In genomic region chr3:153192327-153192726, GRCh38 we compare ENCODE assay signal across 15 cellular contexts. TPM values are rescaled to one million over a fixed set of nuclear protein-coding genes. Genes with fewer than 3 reads are reported as not detected.
DNase-seq lines count a peak whose midpoint lies in the region; ATAC-seq, FAIRE-seq and TF ChIP-seq lines count a peak whose summit lies in the region.
"Had no signal": no experiment of that assay in that cellular context is flagged by ENCODE, and none has a peak within 500 bp of the region (broad histone marks: within the 10 kb centered on the region; RNA-seq: fewer than 3 reads in every experiment).

No MANE protein-coding gene starts in this region.

- no peaks in the 10 kb centered on the region for H3K4me1 Mint-ChIP-seq in stimulated activated naive B cell treated with anti-CD40 and anti-IgM and Interleukin-4, amounts not matched to agents 10 μg/mL and 1 μg/mL and 100 μg/mL, for 72 hours
- no peaks in the 10 kb centered on the region for H3K4me1 Mint-ChIP-seq in activated naive CD4-positive, alpha-beta T cell treated with anti-CD3 and anti-CD28 coated beads, Interleukin-2, amount 10 ng/mL, durations not matched to agents 7 days and 5 days

- TF ChIP-seq EP300 in A549 (IDR thresholded peaks at IDR 0.05): no peak

- POLR2A ChIA-PET in A549 (lab: Yijun Ruan, JAX) (no interaction called here), BJ (lab: Charles Lee) (no interaction called here)

- DNase-seq in A549 (ENCODE audit: low read depth in 1 of 2, low spot score in 1 of 2) (no peak), BJ (ENCODE audit: low read depth) (peak; percentile 10), NCI-H524 treated with DMSO at 0.1 percent for 48 hours (lab: John Stamatoyannopoulos, UW) (peak; percentile 37)
- DNase-seq in stimulated activated naive B cell treated with anti-CD40 and anti-IgM and Interleukin-4, amounts not matched to agents 10 μg/mL and 1 μg/mL and 100 μg/mL, for 72 hours: no peak
- DNase-seq in activated naive CD4-positive, alpha-beta T cell treated with anti-CD3 and anti-CD28 coated beads, Interleukin-2, amount 10 ng/mL, durations not matched to agents 7 days and 5 days: no peak
- no peak for DNase-seq in activated CD8-positive, alpha-beta memory T cell treated with anti-CD3 and anti-CD28 coated beads for 24 hours
- DNase-seq: DMS79, EL, HCEC 1CT, HFFc6, KBM-7 had no signal

- H3K4me3 Mint-ChIP-seq in stimulated activated naive B cell treated with anti-CD40 and anti-IgM and Interleukin-4, amounts not matched to agents 10 μg/mL and 1 μg/mL and 100 μg/mL, for 72 hours: no peak overlapping the region
- no peak overlapping the region for H3K4me3 Mint-ChIP-seq in activated naive CD4-positive, alpha-beta T cell treated with anti-CD3 and anti-CD28 coated beads, Interleukin-2, amount 10 ng/mL, durations not matched to agents 7 days and 5 days
- H3K4me3 Mint-ChIP-seq: HFFc6 had no signal

- H3K9me3 Mint-ChIP-seq in stimulated activated naive B cell treated with anti-CD40 and anti-IgM and Interleukin-4, amounts not matched to agents 10 μg/mL and 1 μg/mL and 100 μg/mL, for 72 hours: no peaks in the 10 kb centered on the region
- no peaks in the 10 kb centered on the region for H3K9me3 Mint-ChIP-seq in activated naive CD4-positive, alpha-beta T cell treated with anti-CD3 and anti-CD28 coated beads, Interleukin-2, amount 10 ng/mL, durations not matched to agents 7 days and 5 days
- H3K9me3 Mint-ChIP-seq: HFFc6 had no signal

- no peak for ATAC-seq in A549
- no peak for ATAC-seq in stimulated activated naive B cell treated with anti-CD40 and anti-IgM and Interleukin-4, amounts not matched to agents 10 μg/mL and 1 μg/mL and 100 μg/mL, for 72 hours (replicated peaks)

- CTCF ChIA-PET in A549 (lab: Yijun Ruan, JAX): interaction anchor here (1.3 kb wide), 1 partner anchor 55 kb away, joined by 3 read pairs; no protein-coding TSS in a partner anchor
- CTCF ChIA-PET in BJ (lab: Yijun Ruan, JAX): no interaction called here
- CTCF ChIA-PET in activated naive CD4-positive, alpha-beta T cell treated with anti-CD3 and anti-CD28 coated beads, Interleukin-2, amount 10 ng/mL, durations not matched to agents 7 days and 5 days (lab: Charles Lee): no interaction called here

- TF ChIP-seq CTCF in A549 (IDR thresholded peaks at IDR 0.05) (no peak), BJ (IDR thresholded peaks at IDR 0.05; ENCODE audit: insufficient read depth, low read depth, low read length) (no peak)

- no peak overlapping the region for H3K27ac ChIP-seq in A549
- H3K27ac ChIP-seq: BLaER1 had no signal

- no peak overlapping the region for H3K27ac Mint-ChIP-seq in stimulated activated naive B cell treated with anti-CD40 and anti-IgM and Interleukin-4, amounts not matched to agents 10 μg/mL and 1 μg/mL and 100 μg/mL, for 72 hours
- H3K27ac Mint-ChIP-seq in activated naive CD4-positive, alpha-beta T cell treated with anti-CD3 and anti-CD28 coated beads, Interleukin-2, amount 10 ng/mL, durations not matched to agents 7 days and 5 days: no peak overlapping the region
- H3K27ac Mint-ChIP-seq: HFFc6 had no signal

- H3K4me1 ChIP-seq in A549: no peaks in the 10 kb centered on the region
- H3K4me1 ChIP-seq: BLaER1 had no signal

- no peaks in the 10 kb centered on the region for H3K36me3 ChIP-seq in BJ (ENCODE audit: control insufficient read depth, insufficient read depth, low read length)
- H3K36me3 ChIP-seq: BLaER1 had no signal

- H3K9me3 ChIP-seq in A549: no peaks in the 10 kb centered on the region
- H3K9me3 ChIP-seq: BLaER1 had no signal

- FAIRE-seq in A549 (lab: Jason Lieb, UNC) (no peak), endometrium (lab: Jason Lieb, UNC) (peak; percentile 18)
- FAIRE-seq: GM12892, HTR-8/SVneo had no signal

- H3K4me2 ChIP-seq in A549: no peak overlapping the region
- H3K4me2 ChIP-seq: BLaER1 had no signal

- H3K27me3 ChIP-seq in BJ (ENCODE audit: control insufficient read depth, insufficient read depth, low read length): no peaks in the 10 kb centered on the region
- H3K27me3 ChIP-seq: BLaER1 had no signal

- no peaks in the 10 kb centered on the region for H3K36me3 Mint-ChIP-seq in stimulated activated naive B cell treated with anti-CD40 and anti-IgM and Interleukin-4, amounts not matched to agents 10 μg/mL and 1 μg/mL and 100 μg/mL, for 72 hours
- peaks cover 3% of the 10 kb centered on the region for H3K36me3 Mint-ChIP-seq in activated naive CD4-positive, alpha-beta T cell treated with anti-CD3 and anti-CD28 coated beads, Interleukin-2, amount 10 ng/mL, durations not matched to agents 7 days and 5 days

- no peaks in the 10 kb centered on the region for H3K27me3 Mint-ChIP-seq in stimulated activated naive B cell treated with anti-CD40 and anti-IgM and Interleukin-4, amounts not matched to agents 10 μg/mL and 1 μg/mL and 100 μg/mL, for 72 hours
- no peaks in the 10 kb centered on the region for H3K27me3 Mint-ChIP-seq in activated naive CD4-positive, alpha-beta T cell treated with anti-CD3 and anti-CD28 coated beads, Interleukin-2, amount 10 ng/mL, durations not matched to agents 7 days and 5 days

- no peak for TF ChIP-seq RAD21 in A549 (conservative IDR thresholded peaks at IDR 0.05 in 1 of 2, IDR thresholded peaks at IDR 0.05 in 1 of 2)

- TF ChIP-seq POLR2A in A549 (IDR thresholded peaks at IDR 0.05; ENCODE audit: low read length): no peak

- no peak overlapping the region for H3K4me3 ChIP-seq in A549
- no peak overlapping the region for H3K4me3 ChIP-seq in BJ (ENCODE audit: low read depth, low read length)
- H3K4me3 ChIP-seq: BLaER1 had no signal

TF ChIP-seq in A549, 52 proteins besides CTCF, POLR2A, EP300 and RAD21:
- no peak for TF ChIP-seq FOSL2 (IDR thresholded peaks at IDR 0.05)
- TF ChIP-seq FOSL2 (CRISPR knock-in tag; IDR thresholded peaks at IDR 0.05): peak; percentile 49; the same call in 1 of the 2 replicates
- TF ChIP-seq SREBF2 (IDR thresholded peaks at IDR 0.05): no peak

RNA-seq across cellular contexts. Expression of gene RAP2B, which starts 30.3 kb away (rescaled TPM):
- polyA plus RNA-seq in A549 (2011; rRNA removed): 5.7 and 6.7 TPM in 2 replicates
- polyA plus RNA-seq in A549 (2012; cell fraction: cytosol; rRNA removed): 4.6 TPM in 2 replicates
- 2.7 and 3.1 TPM in 2 replicates for polyA plus RNA-seq in A549 (2012; cell fraction: nucleus; rRNA removed)
- polyA plus RNA-seq in A549 (2017; fragmentation: RNase III; extraction: RNeasy Plus Mini Kit Qiagen cat#74134 plus additional on column Dnase treatment): 5.4 to 5.9 TPM (median 5.6 TPM) in 3 replicates
- 8.8 and 11.2 TPM in 2 replicates for polyA minus RNA-seq in A549 (2011; rRNA and poly(A)+ RNA removed)
- 7.0 and 7.2 TPM in 2 replicates for polyA plus RNA-seq in BJ (2011; rRNA removed)
- polyA minus RNA-seq in BJ (2011; rRNA and poly(A)+ RNA removed): 14.9 and 19.2 TPM in 2 replicates

Comparison
In these comparisons a context has a peak if more than half of its experiments do, and no peak if none do; other contexts are left out.
1. DNase-seq: peak in BJ (single experiment) and NCI-H524 treated with DMSO at 0.1 percent for 48 hours (single experiment); none in A549 (0 of 2), stimulated activated naive B cell treated with anti-CD40 and anti-IgM and Interleukin-4, amounts not matched to agents 10 μg/mL and 1 μg/mL and 100 μg/mL, for 72 hours (single experiment), activated naive CD4-positive, alpha-beta T cell treated with anti-CD3 and anti-CD28 coated beads, Interleukin-2, amount 10 ng/mL, durations not matched to agents 7 days and 5 days (single experiment) and activated CD8-positive, alpha-beta memory T cell treated with anti-CD3 and anti-CD28 coated beads for 24 hours (single experiment).